In the genomic region with DNA sequence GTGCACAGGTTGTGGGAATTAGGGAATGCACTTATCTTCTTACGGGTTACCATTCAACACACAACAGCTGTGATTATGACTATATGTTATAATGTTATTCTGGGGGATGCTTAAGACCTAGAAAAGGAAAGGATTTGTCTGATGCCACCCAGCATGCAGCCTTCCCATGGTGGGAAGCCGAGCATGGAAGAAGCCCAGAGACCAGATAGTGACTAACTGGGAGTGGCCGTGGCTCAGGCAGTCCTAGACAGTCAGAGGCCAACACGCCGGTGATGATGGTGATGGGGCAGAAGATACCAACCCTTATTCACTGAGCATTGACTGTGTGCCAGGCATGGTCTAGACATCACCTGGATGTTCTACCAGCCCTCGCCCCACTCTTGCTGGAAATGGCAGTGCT, we compare ENCODE assay signal across 21 cellular contexts. TPM values are rescaled to one million over a fixed set of nuclear protein-coding genes. Genes with fewer than 3 reads are reported as not detected.
DNase-seq lines count a peak whose midpoint lies in the region; ATAC-seq, FAIRE-seq and TF ChIP-seq lines count a peak whose summit lies in the region.
"Had no signal": no experiment of that assay in that cellular context is flagged by ENCODE, and none has a peak within 500 bp of the region (broad histone marks: within the 10 kb centered on the region; RNA-seq: fewer than 3 reads in every experiment).

No MANE protein-coding gene starts in this region.

- intact Hi-C loops in A673 (cut with micrococcal nuclease; ENCODE audit: unreplicated experiment) (loop anchor here (10.0 kb wide), 1 partner anchor 995 kb away; no protein-coding TSS in a partner anchor), spleen (cut with DNase I; ENCODE audit: low total_unique reads) (no loop called here)
- intact Hi-C loops in activated naive CD4-positive, alpha-beta T cell treated with anti-CD3 and anti-CD28 coated beads for 36 hours (cut with micrococcal nuclease), result loop anchor here (10.0 kb wide), 1 partner anchor 1045 kb away; no protein-coding TSS in a partner anchor

- ATAC-seq in memory B cell (ENCODE audit: low read depth), result no peak
- ATAC-seq in activated naive CD8-positive, alpha-beta T cell treated with anti-CD3 and anti-CD28 coated beads, Interleukin-2, amount 50 U/mL, for 24 hours, result no peak
- ATAC-seq: Right ventricle myocardium inferior had no signal

- CTCF ChIA-PET in A673 (lab: Charles Lee), result no interaction called here
- CTCF ChIA-PET in activated naive CD4-positive, alpha-beta T cell treated with anti-CD3 and anti-CD28 coated beads for 36 hours (lab: Charles Lee), result no interaction called here

- H3F3A ChIP-seq in OCI-LY1 (ENCODE audit: insufficient read depth, low read length), result no peaks in the 10 kb centered on the region

- H3K9me2 ChIP-seq in OCI-LY1 (ENCODE audit: low read depth, low read length), result no peaks in the 10 kb centered on the region
- H3K9me2 ChIP-seq: SK-N-SH had no signal

- peaks cover 100% of the 10 kb centered on the region for H3K4me1 ChIP-seq in A673 (ENCODE audit: insufficient read depth, low read length, poor library complexity, severe bottlenecking)
- peaks cover 71% of the 10 kb centered on the region for H3K4me1 ChIP-seq in OCI-LY1 (ENCODE audit: insufficient read depth, low read length, severe bottlenecking)
- H3K4me1 ChIP-seq in spleen, result peaks cover 53 to 100% (median 97%) of the 10 kb centered on the region in 6 donors

- no peaks in the 10 kb centered on the region for H3K27me3 ChIP-seq in A673 (replicated peaks; ENCODE audit: insufficient read depth, low read depth, low read length, poor library complexity)
- no peaks in the 10 kb centered on the region for H3K27me3 ChIP-seq in OCI-LY1 (ENCODE audit: insufficient read depth, low read length)
- H3K27me3 ChIP-seq in spleen (replicated peaks in 1 of 7), result no peaks in the 10 kb centered on the region
- H3K27me3 ChIP-seq: MG63, Peyer's patch had no signal

- no peaks in the 10 kb centered on the region for H3K9me3 Mint-ChIP-seq in memory B cell
- H3K9me3 Mint-ChIP-seq in activated naive CD8-positive, alpha-beta T cell treated with anti-CD3 and anti-CD28 coated beads, Interleukin-2, amount 50 U/mL, for 24 hours, result no peaks in the 10 kb centered on the region
- no peaks in the 10 kb centered on the region for H3K9me3 Mint-ChIP-seq in activated naive CD4-positive, alpha-beta T cell treated with anti-CD3 and anti-CD28 coated beads for 36 hours

- no peak overlapping the region for H3K4me2 ChIP-seq in OCI-LY1 (ENCODE audit: low read length)
- H3K4me2 ChIP-seq: GM23338, SK-N-SH had no signal

- DNase-seq in A673 (ENCODE audit: low spot score) (no peak), memory B cell (ENCODE audit: low spot score in 2 of 2) (no peak), spleen (no peak), SKM-1 treated with dmso at 0.1 percent for 144 hours (lab: John Stamatoyannopoulos, UW; ENCODE audit: unreplicated experiment) (no peak), GM12891 (ENCODE audit: insufficient read length, low spot score) (no peak)
- DNase-seq in activated naive CD8-positive, alpha-beta T cell treated with anti-CD3 and anti-CD28 coated beads, Interleukin-2, amount 50 U/mL, for 24 hours, result no peak
- no peak for DNase-seq in activated naive CD4-positive, alpha-beta T cell treated with anti-CD3 and anti-CD28 coated beads for 36 hours
- DNase-seq: DND-41, MG63, NCI-H1092, NCI-H146, NCI-H2081 treated with DMSO at 0.1 percent for 48 hours, NCI-H510A treated with DMSO at 0.1 percent for 48 hours, SK-N-SH had no signal

- H3K27ac Mint-ChIP-seq in memory B cell, result peak overlapping the region; percentile 92
- no peak overlapping the region for H3K27ac Mint-ChIP-seq in activated naive CD8-positive, alpha-beta T cell treated with anti-CD3 and anti-CD28 coated beads, Interleukin-2, amount 50 U/mL, for 24 hours
- H3K27ac Mint-ChIP-seq in activated naive CD4-positive, alpha-beta T cell treated with anti-CD3 and anti-CD28 coated beads for 36 hours, result no peak overlapping the region
- H3K27ac Mint-ChIP-seq: GM23338 had no signal

- H3K27ac ChIP-seq in A673 (ENCODE audit: low read depth, low read length, poor library complexity, severe bottlenecking) (peak overlapping the region; percentile 94), OCI-LY1 (ENCODE audit: low read depth, low read length, poor library complexity, severe bottlenecking) (peak overlapping the region; percentile 95), spleen (peak overlapping the region in 5 of 8 donors; percentile 36 to 96 (median 93))
- H3K27ac ChIP-seq: 22Rv1 had no signal

- H3K4me3 Mint-ChIP-seq in memory B cell, result no peak overlapping the region
- H3K4me3 Mint-ChIP-seq in activated naive CD8-positive, alpha-beta T cell treated with anti-CD3 and anti-CD28 coated beads, Interleukin-2, amount 50 U/mL, for 24 hours, result no peak overlapping the region
- H3K4me3 Mint-ChIP-seq in activated naive CD4-positive, alpha-beta T cell treated with anti-CD3 and anti-CD28 coated beads for 36 hours, result no peak overlapping the region
- H3K4me3 Mint-ChIP-seq: GM23338 had no signal

- no peak for FAIRE-seq in GM12891 (lab: Jason Lieb, UNC)
- FAIRE-seq: GM12892 had no signal

- H2AFZ ChIP-seq in OCI-LY1 (ENCODE audit: low read length), result no peak overlapping the region
- H2AFZ ChIP-seq: GM23338 had no signal

- POLR2A ChIA-PET in A673 (lab: Charles Lee; ENCODE audit: low non-redundant PET), result no interaction called here

- H3K4me1 Mint-ChIP-seq in memory B cell, result peaks cover 93% of the 10 kb centered on the region
- peaks cover 39% of the 10 kb centered on the region for H3K4me1 Mint-ChIP-seq in activated naive CD8-positive, alpha-beta T cell treated with anti-CD3 and anti-CD28 coated beads, Interleukin-2, amount 50 U/mL, for 24 hours
- H3K4me1 Mint-ChIP-seq in activated naive CD4-positive, alpha-beta T cell treated with anti-CD3 and anti-CD28 coated beads for 36 hours (ENCODE audit: low read depth), result peaks cover 19% of the 10 kb centered on the region

- no peaks in the 10 kb centered on the region for H3K9me3 ChIP-seq in A673 (ENCODE audit: low read depth, low read length, poor library complexity, severe bottlenecking)
- no peaks in the 10 kb centered on the region for H3K9me3 ChIP-seq in OCI-LY1 (ENCODE audit: low read length)
- H3K9me3 ChIP-seq in spleen, result no peaks in the 10 kb centered on the region
- H3K9me3 ChIP-seq: MG63, Peyer's patch, SK-N-SH had no signal

- 92 to 100% (median 93%) methylated on average over 6 of the region's 6 CpGs for WGBS in spleen, 5 donors

- BruUV-seq in A673 (replicated peaks; lab: Mats Ljungman, UMichigan), result no TSS peak

- peaks cover 8% of the 10 kb centered on the region for H3K36me3 Mint-ChIP-seq in memory B cell
- H3K36me3 Mint-ChIP-seq in activated naive CD8-positive, alpha-beta T cell treated with anti-CD3 and anti-CD28 coated beads, Interleukin-2, amount 50 U/mL, for 24 hours (ENCODE audit: low read depth), result no peaks in the 10 kb centered on the region
- H3K36me3 Mint-ChIP-seq in activated naive CD4-positive, alpha-beta T cell treated with anti-CD3 and anti-CD28 coated beads for 36 hours (ENCODE audit: low read depth), result no peaks in the 10 kb centered on the region

- no peak overlapping the region for H3K4me3 ChIP-seq in A673 (ENCODE audit: low read depth, low read length, poor library complexity, severe bottlenecking)
- H3K4me3 ChIP-seq in OCI-LY1 (ENCODE audit: low read depth, low read length, poor library complexity, severe bottlenecking), result no peak overlapping the region
- no peak overlapping the region for H3K4me3 ChIP-seq in spleen
- H3K4me3 ChIP-seq: GM23338, MG63, Peyer's patch had no signal

- H3K9ac ChIP-seq in OCI-LY1 (ENCODE audit: low read length), result no peak overlapping the region
- H3K9ac ChIP-seq: SK-N-SH had no signal

- no peaks in the 10 kb centered on the region for H3K79me2 ChIP-seq in OCI-LY1 (ENCODE audit: insufficient read depth, low read length)

- no peak for TF ChIP-seq POLR2A in spleen (IDR thresholded peaks at IDR 0.05)
- no peak for TF ChIP-seq POLR2A in GM12891 (IDR thresholded peaks at IDR 0.05; ENCODE audit: low read depth, low read length)

- TF ChIP-seq CTCF in A673 (conservative IDR thresholded peaks at IDR 0.05; ENCODE audit: low read depth, low read length) (no peak), OCI-LY1 (IDR thresholded peaks at IDR 0.05; ENCODE audit: low read length) (no peak), spleen (IDR thresholded peaks at IDR 0.05 in 8 of 11, conservative IDR thresholded peaks at IDR 0.05 in 3 of 11) (no peak)

- no peaks in the 10 kb centered on the region for H3K27me3 Mint-ChIP-seq in memory B cell
- H3K27me3 Mint-ChIP-seq in activated naive CD8-positive, alpha-beta T cell treated with anti-CD3 and anti-CD28 coated beads, Interleukin-2, amount 50 U/mL, for 24 hours, result peaks cover 2% of the 10 kb centered on the region
- peaks cover 9% of the 10 kb centered on the region for H3K27me3 Mint-ChIP-seq in activated naive CD4-positive, alpha-beta T cell treated with anti-CD3 and anti-CD28 coated beads for 36 hours (ENCODE audit: low read depth)

- H3K36me3 ChIP-seq in A673 (ENCODE audit: insufficient read depth, low read length, poor library complexity, severe bottlenecking), result peaks cover 32% of the 10 kb centered on the region
- H3K36me3 ChIP-seq in OCI-LY1 (ENCODE audit: insufficient read depth, low read length), result no peaks in the 10 kb centered on the region
- H3K36me3 ChIP-seq in spleen, result peaks cover 0 to 12% (median 0%) of the 10 kb centered on the region in 6 donors
- H3K36me3 ChIP-seq: MG63, Peyer's patch had no signal

- no peaks in the 10 kb centered on the region for H4K20me1 ChIP-seq in OCI-LY1 (ENCODE audit: insufficient read depth, low read length)

TF ChIP-seq in GM12891, 5 proteins besides CTCF, POLR2A, EP300 and RAD21:
- TF ChIP-seq POU2F2 (IDR thresholded peaks at IDR 0.05; ENCODE audit: low read depth, low read length) (no peak), POLR2AphosphoS5 (IDR thresholded peaks at IDR 0.05; ENCODE audit: low read depth, low read length) (no peak), SPI1 (IDR thresholded peaks at IDR 0.05; ENCODE audit: low read depth, low read length) (no peak), PAX5 (IDR thresholded peaks at IDR 0.05; ENCODE audit: insufficient read depth, low read length, severe bottlenecking) (no peak), TAF1 (IDR thresholded peaks at IDR 0.05; ENCODE audit: low read depth, low read length) (no peak)

RNA-seq across cellular contexts. Expression of gene CYRIA, which starts 35.9 kb away (rescaled TPM):
- total RNA-seq in A673 (2021) (183 TPM in 2 replicates), spleen (10 to 100 TPM; 50.5 to 87.9 (median 75.5) TPM)
- polyA plus RNA-seq in spleen, result 10 to 100 TPM; 11.1 to 16.4 (median 13.2) TPM
- polyA plus RNA-seq in GM12891 (2012; ENCODE audit: low read depth, missing spikeins), result 0.15 TPM
- total RNA-seq in activated naive CD4-positive, alpha-beta T cell treated with anti-CD3 and anti-CD28 coated beads for 36 hours, result 1 to 10 TPM; 1.0 to 1.2 TPM
- polyA plus RNA-seq: BJ had no signal

Comparison
In these comparisons a context has a peak if more than half of its experiments do, and no peak if none do; other contexts are left out.
1. RNA of gene CYRIA, which starts 35.9 kb away (total RNA-seq): 183 TPM in A673 and 50.5 to 87.9 TPM in spleen; 1.0 to 1.2 TPM in activated naive CD4-positive, alpha-beta T cell treated with anti-CD3 and anti-CD28 coated beads for 36 hours; every median in the first group is over 10 times any median in the second.
2. Peak in every context shown above with its lines, with median percentiles within 50 percentile points of each other: H3K27ac ChIP-seq.